Comparison of ENCODE assay signal across 1 cellular context in the genomic region with DNA sequence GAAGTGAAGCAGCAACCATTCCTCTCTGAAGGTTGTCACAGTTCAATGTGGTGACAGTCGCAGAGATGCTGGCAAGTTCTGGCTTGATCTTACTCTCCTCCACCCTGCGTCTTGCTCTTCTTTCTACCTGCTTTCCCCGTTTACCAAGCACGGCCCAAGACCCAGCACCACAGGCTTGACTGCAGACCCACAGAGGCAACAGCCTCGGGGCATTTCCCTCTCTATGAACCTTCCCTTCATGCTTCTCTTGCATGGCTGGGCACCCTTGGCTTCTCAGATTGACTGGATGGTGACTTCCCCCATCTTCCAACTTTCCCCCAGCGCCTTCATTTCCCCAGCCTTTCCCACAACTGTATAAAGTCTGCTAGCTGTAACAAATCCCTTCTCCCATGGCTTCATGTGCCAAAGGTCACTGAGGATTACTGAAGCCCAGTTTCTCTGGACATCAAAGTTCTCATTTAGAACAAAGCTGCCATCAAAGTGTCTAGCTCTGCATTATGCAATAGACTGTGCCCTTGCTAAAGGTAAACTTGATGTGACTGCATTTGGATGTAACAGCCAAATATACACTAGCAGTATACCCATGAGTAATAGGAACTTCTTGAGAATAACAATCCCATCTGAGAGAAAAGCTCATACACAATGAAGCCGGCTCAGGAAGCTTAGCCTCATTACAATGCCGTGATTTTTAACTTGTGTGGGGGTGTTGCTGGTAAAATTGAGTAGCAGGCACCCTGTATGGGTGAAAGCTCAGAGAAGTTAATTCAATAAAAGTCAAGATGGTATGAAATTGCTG.
TF ChIP-seq lines count a peak whose summit lies in the region.

No MANE protein-coding gene starts in this region.

TF ChIP-seq in HepG2, 621 proteins besides CTCF, POLR2A, EP300 and RAD21 (continued from another document and continues in another):
- TF ChIP-seq USF2 (IDR thresholded peaks at IDR 0.05; ENCODE audit: low read depth, low read length): no peak
- TF ChIP-seq USF2 (CRISPR knock-in tag; IDR thresholded peaks at IDR 0.05; ENCODE audit: borderline replicate concordance): no peak
- 0 out of 2 replicates have a peak, but pooled peaks have one; percentile 54 for TF ChIP-seq ZNF629 (CRISPR knock-in tag; conservative IDR thresholded peaks at IDR 0.05)
- TF ChIP-seq ATRX (CRISPR knock-in tag; IDR thresholded peaks at IDR 0.05; ENCODE audit: borderline replicate concordance): no peak; the same call in 1 of the 2 replicates
- no peak; the same call in 1 of the 2 replicates for TF ChIP-seq ZNF460 (CRISPR knock-in tag; IDR thresholded peaks at IDR 0.05; ENCODE audit: borderline replicate concordance)
- TF ChIP-seq CEBPG (CRISPR knock-in tag; IDR thresholded peaks at IDR 0.05): peak; percentile 99
- TF ChIP-seq CREB3 (CRISPR knock-in tag; IDR thresholded peaks at IDR 0.05): no peak
- TF ChIP-seq, protein P1, sequence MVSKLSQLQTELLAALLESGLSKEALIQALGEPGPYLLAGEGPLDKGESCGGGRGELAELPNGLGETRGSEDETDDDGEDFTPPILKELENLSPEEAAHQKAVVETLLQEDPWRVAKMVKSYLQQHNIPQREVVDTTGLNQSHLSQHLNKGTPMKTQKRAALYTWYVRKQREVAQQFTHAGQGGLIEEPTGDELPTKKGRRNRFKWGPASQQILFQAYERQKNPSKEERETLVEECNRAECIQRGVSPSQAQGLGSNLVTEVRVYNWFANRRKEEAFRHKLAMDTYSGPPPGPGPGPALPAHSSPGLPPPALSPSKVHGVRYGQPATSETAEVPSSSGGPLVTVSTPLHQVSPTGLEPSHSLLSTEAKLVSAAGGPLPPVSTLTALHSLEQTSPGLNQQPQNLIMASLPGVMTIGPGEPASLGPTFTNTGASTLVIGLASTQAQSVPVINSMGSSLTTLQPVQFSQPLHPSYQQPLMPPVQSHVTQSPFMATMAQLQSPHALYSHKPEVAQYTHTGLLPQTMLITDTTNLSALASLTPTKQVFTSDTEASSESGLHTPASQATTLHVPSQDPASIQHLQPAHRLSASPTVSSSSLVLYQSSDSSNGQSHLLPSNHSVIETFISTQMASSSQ (IDR thresholded peaks at IDR 0.05; ENCODE audit: low read depth): peak; percentile 86
- TF ChIP-seq, protein P1 (CRISPR knock-in tag; IDR thresholded peaks at IDR 0.05; ENCODE audit: borderline replicate concordance): peak; percentile 95
- peak; percentile 93 for TF ChIP-seq HDAC1 (CRISPR knock-in tag; IDR thresholded peaks at IDR 0.05)
- TF ChIP-seq KLF11 (CRISPR knock-in tag; IDR thresholded peaks at IDR 0.05): peak; percentile 98
- TF ChIP-seq IKZF1 (IDR thresholded peaks at IDR 0.05): no peak
- peak in 1 of 2 experiments; percentile 57; a peak in 1 of 4 replicates for TF ChIP-seq REST (IDR thresholded peaks at IDR 0.05; ENCODE audit: borderline replicate concordance in 1 of 2, low read depth in 1 of 2, low read length in 2 of 2)
- no peak for TF ChIP-seq KDM5A (IDR thresholded peaks at IDR 0.05; ENCODE audit: borderline replicate concordance, low read length)
- no peak; the same call in 1 of the 2 replicates for TF ChIP-seq ZNF558 (CRISPR knock-in tag; IDR thresholded peaks at IDR 0.05; ENCODE audit: borderline replicate concordance)
- peak; percentile 99 for TF ChIP-seq MED1 (CRISPR knock-in tag; IDR thresholded peaks at IDR 0.05)
- no peak for TF ChIP-seq MAFG (CRISPR knock-in tag; IDR thresholded peaks at IDR 0.05)
- TF ChIP-seq ZMYM3 (CRISPR knock-in tag; IDR thresholded peaks at IDR 0.05): peak; percentile 93
- TF ChIP-seq, protein P2, sequence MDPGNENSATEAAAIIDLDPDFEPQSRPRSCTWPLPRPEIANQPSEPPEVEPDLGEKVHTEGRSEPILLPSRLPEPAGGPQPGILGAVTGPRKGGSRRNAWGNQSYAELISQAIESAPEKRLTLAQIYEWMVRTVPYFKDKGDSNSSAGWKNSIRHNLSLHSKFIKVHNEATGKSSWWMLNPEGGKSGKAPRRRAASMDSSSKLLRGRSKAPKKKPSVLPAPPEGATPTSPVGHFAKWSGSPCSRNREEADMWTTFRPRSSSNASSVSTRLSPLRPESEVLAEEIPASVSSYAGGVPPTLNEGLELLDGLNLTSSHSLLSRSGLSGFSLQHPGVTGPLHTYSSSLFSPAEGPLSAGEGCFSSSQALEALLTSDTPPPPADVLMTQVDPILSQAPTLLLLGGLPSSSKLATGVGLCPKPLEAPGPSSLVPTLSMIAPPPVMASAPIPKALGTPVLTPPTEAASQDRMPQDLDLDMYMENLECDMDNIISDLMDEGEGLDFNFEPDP (CRISPR knock-in tag; conservative IDR thresholded peaks at IDR 0.05): no peak
- TF ChIP-seq MEIS1 (CRISPR knock-in tag; IDR thresholded peaks at IDR 0.05; ENCODE audit: borderline replicate concordance): no peak; the same call in 1 of the 2 replicates
- TF ChIP-seq POLR2G (IDR thresholded peaks at IDR 0.05; ENCODE audit: low read depth, low read length): no peak
- peak; percentile 98 for TF ChIP-seq ZMYM4 (CRISPR knock-in tag; IDR thresholded peaks at IDR 0.05)
- TF ChIP-seq XBP1 (CRISPR knock-in tag; IDR thresholded peaks at IDR 0.05): no peak
- no peak for TF ChIP-seq ZC3H4 (CRISPR knock-in tag; IDR thresholded peaks at IDR 0.05; ENCODE audit: borderline replicate concordance)
- TF ChIP-seq SMARCC2 (IDR thresholded peaks at IDR 0.05): no peak
- TF ChIP-seq ZNF441 (CRISPR knock-in tag; IDR thresholded peaks at IDR 0.05; ENCODE audit: borderline replicate concordance): peak; percentile 54
- TF ChIP-seq NR1H2 (CRISPR knock-in tag; IDR thresholded peaks at IDR 0.05; ENCODE audit: borderline replicate concordance, low read depth): no peak
- peak; percentile 71 for TF ChIP-seq ZBTB38 (CRISPR knock-in tag; IDR thresholded peaks at IDR 0.05)
- TF ChIP-seq ZNF20 (CRISPR knock-in tag; IDR thresholded peaks at IDR 0.05): no peak
- TF ChIP-seq, protein P3, sequence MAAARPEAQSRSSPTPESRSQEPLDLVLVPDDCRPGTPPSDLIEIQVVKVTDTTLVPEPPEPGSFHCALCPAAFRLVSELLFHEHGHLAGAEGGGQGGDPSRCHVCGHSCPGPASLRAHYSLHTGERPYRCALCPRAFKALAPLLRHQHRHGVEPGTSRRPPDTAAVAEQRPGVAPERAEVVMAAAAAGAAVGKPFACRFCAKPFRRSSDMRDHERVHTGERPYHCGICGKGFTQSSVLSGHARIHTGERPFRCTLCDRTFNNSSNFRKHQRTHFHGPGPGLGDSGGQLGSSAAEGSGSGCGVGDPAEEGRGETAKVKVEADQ (CRISPR knock-in tag; IDR thresholded peaks at IDR 0.05; ENCODE audit: borderline replicate concordance): no peak
- TF ChIP-seq ZNF354B (CRISPR knock-in tag; IDR thresholded peaks at IDR 0.05): no peak
- TF ChIP-seq ZNF251 (CRISPR knock-in tag; IDR thresholded peaks at IDR 0.05): no peak
- TF ChIP-seq, protein P4, sequence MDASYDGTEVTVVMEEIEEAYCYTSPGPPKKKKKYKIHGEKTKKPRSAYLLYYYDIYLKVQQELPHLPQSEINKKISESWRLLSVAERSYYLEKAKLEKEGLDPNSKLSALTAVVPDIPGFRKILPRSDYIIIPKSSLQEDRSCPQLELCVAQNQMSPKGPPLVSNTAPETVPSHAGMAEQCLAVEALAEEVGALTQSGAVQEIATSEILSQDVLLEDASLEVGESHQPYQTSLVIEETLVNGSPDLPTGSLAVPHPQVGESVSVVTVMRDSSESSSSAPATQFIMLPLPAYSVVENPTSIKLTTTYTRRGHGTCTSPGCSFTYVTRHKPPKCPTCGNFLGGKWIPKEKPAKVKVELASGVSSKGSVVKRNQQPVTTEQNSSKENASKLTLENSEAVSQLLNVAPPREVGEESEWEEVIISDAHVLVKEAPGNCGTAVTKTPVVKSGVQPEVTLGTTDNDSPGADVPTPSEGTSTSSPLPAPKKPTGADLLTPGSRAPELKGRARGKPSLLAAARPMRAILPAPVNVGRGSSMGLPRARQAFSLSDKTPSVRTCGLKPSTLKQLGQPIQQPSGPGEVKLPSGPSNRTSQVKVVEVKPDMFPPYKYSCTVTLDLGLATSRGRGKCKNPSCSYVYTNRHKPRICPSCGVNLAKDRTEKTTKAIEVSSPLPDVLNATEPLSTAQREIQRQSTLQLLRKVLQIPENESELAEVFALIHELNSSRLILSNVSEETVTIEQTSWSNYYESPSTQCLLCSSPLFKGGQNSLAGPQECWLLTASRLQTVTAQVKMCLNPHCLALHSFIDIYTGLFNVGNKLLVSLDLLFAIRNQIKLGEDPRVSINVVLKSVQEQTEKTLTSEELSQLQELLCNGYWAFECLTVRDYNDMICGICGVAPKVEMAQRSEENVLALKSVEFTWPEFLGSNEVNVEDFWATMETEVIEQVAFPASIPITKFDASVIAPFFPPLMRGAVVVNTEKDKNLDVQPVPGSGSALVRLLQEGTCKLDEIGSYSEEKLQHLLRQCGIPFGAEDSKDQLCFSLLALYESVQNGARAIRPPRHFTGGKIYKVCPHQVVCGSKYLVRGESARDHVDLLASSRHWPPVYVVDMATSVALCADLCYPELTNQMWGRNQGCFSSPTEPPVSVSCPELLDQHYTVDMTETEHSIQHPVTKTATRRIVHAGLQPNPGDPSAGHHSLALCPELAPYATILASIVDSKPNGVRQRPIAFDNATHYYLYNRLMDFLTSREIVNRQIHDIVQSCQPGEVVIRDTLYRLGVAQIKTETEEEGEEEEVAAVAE (CRISPR knock-in tag; IDR thresholded peaks at IDR 0.05; ENCODE audit: borderline replicate concordance): peak; percentile 58; the same call in 1 of the 2 replicates
- TF ChIP-seq TBX2 (CRISPR knock-in tag; IDR thresholded peaks at IDR 0.05; ENCODE audit: borderline replicate concordance): peak; percentile 98
- no peak for TF ChIP-seq PAF1 (CRISPR knock-in tag; IDR thresholded peaks at IDR 0.05)
- no peak for TF ChIP-seq SMARCE1 (IDR thresholded peaks at IDR 0.05; ENCODE audit: borderline replicate concordance)
- TF ChIP-seq MAF1 (CRISPR knock-in tag; IDR thresholded peaks at IDR 0.05; ENCODE audit: borderline replicate concordance): no peak
- peak; percentile 75 for TF ChIP-seq SMC3 (IDR thresholded peaks at IDR 0.05; ENCODE audit: low read length)
- TF ChIP-seq, protein P5, sequence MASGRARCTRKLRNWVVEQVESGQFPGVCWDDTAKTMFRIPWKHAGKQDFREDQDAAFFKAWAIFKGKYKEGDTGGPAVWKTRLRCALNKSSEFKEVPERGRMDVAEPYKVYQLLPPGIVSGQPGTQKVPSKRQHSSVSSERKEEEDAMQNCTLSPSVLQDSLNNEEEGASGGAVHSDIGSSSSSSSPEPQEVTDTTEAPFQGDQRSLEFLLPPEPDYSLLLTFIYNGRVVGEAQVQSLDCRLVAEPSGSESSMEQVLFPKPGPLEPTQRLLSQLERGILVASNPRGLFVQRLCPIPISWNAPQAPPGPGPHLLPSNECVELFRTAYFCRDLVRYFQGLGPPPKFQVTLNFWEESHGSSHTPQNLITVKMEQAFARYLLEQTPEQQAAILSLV (CRISPR knock-in tag; IDR thresholded peaks at IDR 0.05; ENCODE audit: borderline replicate concordance): no peak; the same call in 1 of the 2 replicates
- peak; percentile 66; the same call in 1 of the 2 replicates for TF ChIP-seq WIZ (CRISPR knock-in tag; IDR thresholded peaks at IDR 0.05)
- peak; percentile 71 for TF ChIP-seq PRPF4 (IDR thresholded peaks at IDR 0.05; ENCODE audit: low read depth, low read length, poor library complexity, severe bottlenecking)
